12 cellular contexts compared by ENCODE assay signal in genomic region chr5:108720416-108720815, GRCh38. TPM values are rescaled to one million over a fixed set of nuclear protein-coding genes. Genes with fewer than 3 reads are reported as not detected.
DNase-seq lines count a peak whose midpoint lies in the region; ATAC-seq and TF ChIP-seq lines count a peak whose summit lies in the region.
"Had no signal": no experiment of that assay in that cellular context is flagged by ENCODE, and none has a peak within 500 bp of the region (broad histone marks: within the 10 kb centered on the region; RNA-seq: fewer than 3 reads in every experiment).

No MANE protein-coding gene starts in this region.

- TF ChIP-seq CTCF in DND-41 (IDR thresholded peaks at IDR 0.05; ENCODE audit: borderline replicate concordance, extremely low read depth, low read length, poor library complexity, severe bottlenecking) = no peak
- TF ChIP-seq CTCF in PC-9 (conservative IDR thresholded peaks at IDR 0.05) = no peak

- POLR2A ChIA-PET in PC-9 (lab: Charles Lee; ENCODE audit: unreplicated experiment) = no interaction called here

- no peak overlapping the region for H3K4me2 ChIP-seq in DND-41 (ENCODE audit: insufficient read depth, low read length)
- H3K4me2 ChIP-seq in PC-9 = no peak overlapping the region

- DNase-seq in DND-41 = peak; percentile 19
- DNase-seq in PC-9 = no peak
- DNase-seq in SKM-1 (lab: John Stamatoyannopoulos, UW; ENCODE audit: unreplicated experiment) = no peak
- DNase-seq in central memory CD4-positive, alpha-beta T cell = no peak
- no peak for DNase-seq in medulla oblongata (ENCODE audit: extremely low spot score)
- no peak for DNase-seq in right cardiac atrium
- DNase-seq: activated CD4-positive, alpha-beta memory T cell treated with anti-CD3 and anti-CD28 coated beads, Interleukin-2, amount 10 ng/mL, durations not matched to agents 7 days and 5 days; CD4-positive, CD25-positive, alpha-beta regulatory T cell; effector CD4-positive, alpha-beta T cell; H7 had no signal

- no peak overlapping the region for H2AFZ ChIP-seq in DND-41 (ENCODE audit: low read depth, low read length)
- peak overlapping the region; percentile 31; the same call in 1 of the 2 replicates for H2AFZ ChIP-seq in PC-9

- H3K36me3 ChIP-seq in DND-41 (ENCODE audit: insufficient read depth, low read length) (no peaks in the 10 kb centered on the region), PC-9 (ENCODE audit: low read depth) (no peaks in the 10 kb centered on the region)

- intact Hi-C loops in PC-9 (cut with micrococcal nuclease; ENCODE audit: unreplicated experiment) = no loop called here
- intact Hi-C loops in right cardiac atrium (cut with DNase I) = no loop called here

- no peaks in the 10 kb centered on the region for H3K79me2 ChIP-seq in DND-41 (ENCODE audit: insufficient read depth, low read length)
- no peaks in the 10 kb centered on the region for H3K79me2 ChIP-seq in PC-9 (ENCODE audit: low read depth)

- H3K9me2 ChIP-seq in PC-9 (ENCODE audit: insufficient read depth) = no peaks in the 10 kb centered on the region

- H4K20me1 ChIP-seq in DND-41 (ENCODE audit: insufficient read depth, low read length) (no peaks in the 10 kb centered on the region), PC-9 (ENCODE audit: insufficient read depth) (no peaks in the 10 kb centered on the region)

- H3K27me3 ChIP-seq in DND-41 (ENCODE audit: insufficient read depth, low read length, poor library complexity) = no peaks in the 10 kb centered on the region
- H3K27me3 ChIP-seq in PC-9 (ENCODE audit: insufficient read depth, low read depth) = no peaks in the 10 kb centered on the region
- no peaks in the 10 kb centered on the region for H3K27me3 ChIP-seq in right cardiac atrium (ENCODE audit: control insufficient read depth, insufficient read depth)

- CTCF ChIA-PET in PC-9 (lab: Charles Lee) = no interaction called here

- H3K27ac ChIP-seq in DND-41 (ENCODE audit: low read length) = no peak overlapping the region
- no peak overlapping the region for H3K27ac ChIP-seq in PC-9
- no peak overlapping the region for H3K27ac ChIP-seq in right cardiac atrium (ENCODE audit: low read length)

- no peaks in the 10 kb centered on the region for H3K9me3 ChIP-seq in DND-41 (ENCODE audit: insufficient read depth, low read length, severe bottlenecking)
- H3K9me3 ChIP-seq in PC-9 (ENCODE audit: insufficient read depth, low read depth) = no peaks in the 10 kb centered on the region
- H3K9me3 ChIP-seq in right cardiac atrium (ENCODE audit: control insufficient read depth, low read length) = no peaks in the 10 kb centered on the region

- H3K4me1 ChIP-seq in DND-41 (ENCODE audit: insufficient read depth, low read length) (no peaks in the 10 kb centered on the region), PC-9 (replicated peaks; ENCODE audit: insufficient read depth) (no peaks in the 10 kb centered on the region), right cardiac atrium (ENCODE audit: control insufficient read depth, insufficient read depth, low read length) (no peaks in the 10 kb centered on the region)

- no TSS peak for BruUV-seq in PC-9 (replicated peaks; lab: Mats Ljungman, UMichigan)

- H3K9ac ChIP-seq in DND-41 (ENCODE audit: low read depth, low read length) = no peak overlapping the region

- peak; percentile 64 for ATAC-seq in DND-41 (ENCODE audit: insufficient read depth, low read depth)
- ATAC-seq in GM19328 (IDR thresholded peaks at IDR 0.05; ENCODE audit: unreplicated experiment) = peak; percentile 75
- ATAC-seq in HG02973 (IDR thresholded peaks at IDR 0.05; ENCODE audit: unreplicated experiment) = peak; percentile 95
- no peak for ATAC-seq in right cardiac atrium

- no peak overlapping the region for H3K4me3 ChIP-seq in DND-41 (ENCODE audit: low read depth in 1 of 2, low read length in 2 of 2)
- H3K4me3 ChIP-seq in PC-9 = no peak overlapping the region
- no peak overlapping the region for H3K4me3 ChIP-seq in right cardiac atrium (ENCODE audit: low read length)

- H3F3A ChIP-seq in PC-9 (ENCODE audit: insufficient read depth, low read depth) = no peaks in the 10 kb centered on the region

RNA-seq across cellular contexts. Expression of gene FER, which starts 27.3 kb away (rescaled TPM):
- 17.7 and 20.6 TPM in 2 replicates for total RNA-seq in PC-9 (2021)
- 10 to 100 TPM; 17.6 to 29.4 (median 19.4) TPM for total RNA-seq in right cardiac atrium
- polyA plus RNA-seq in right cardiac atrium = 1.7 TPM

Comparison
In these comparisons a context has a peak if more than half of its experiments do, and no peak if none do; other contexts are left out.
1. ATAC-seq: peak in DND-41 (single experiment), GM19328 (single experiment) and HG02973 (single experiment); none in right cardiac atrium (0 of 2).